ENCODE assay signal across 8 cellular contexts in the genomic region with DNA sequence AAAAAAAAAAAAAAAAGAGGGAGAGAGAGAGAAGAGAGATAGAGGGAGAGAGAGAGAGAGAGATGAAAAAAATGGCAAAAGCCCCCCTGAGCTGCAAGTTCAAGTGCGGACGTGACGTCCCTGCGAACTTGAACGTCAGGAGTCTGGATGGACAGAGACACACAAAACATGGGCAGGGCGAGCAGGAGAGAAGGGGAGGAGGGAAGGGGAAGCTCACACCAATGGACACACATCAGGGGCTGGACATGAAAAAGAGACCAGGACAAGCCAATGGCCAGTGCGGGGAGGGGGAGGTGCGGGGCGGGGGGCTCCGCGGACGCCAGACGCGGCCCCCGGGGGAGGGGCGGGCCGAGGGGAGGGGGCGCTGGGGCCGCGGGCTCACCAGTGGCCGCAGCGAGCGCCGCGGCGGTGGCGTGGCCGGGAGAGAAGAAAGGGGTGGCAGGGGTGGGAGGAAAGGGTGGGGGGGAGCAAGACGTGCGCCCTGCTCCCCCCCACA. TPM values are rescaled to one million over a fixed set of nuclear protein-coding genes. Genes with fewer than 3 reads are reported as not detected.
DNase-seq lines count a peak whose midpoint lies in the region; ATAC-seq, FAIRE-seq and TF ChIP-seq lines count a peak whose summit lies in the region.

A gene (minus strand): TSS at position 159 of the 496 bp plus-strand sequence. CDS start 384 bp downstream, outside the sequence.

- FAIRE-seq in small intestine (lab: Jason Lieb, UNC) = no peak

- H3K36me3 ChIP-seq in ES-I3 (ENCODE audit: insufficient read depth, low read length) (no peaks in the 10 kb centered on the region), small intestine (ENCODE audit: control insufficient read depth in 2 of 2, insufficient read depth in 2 of 2, low read length in 2 of 2) (no peaks in the 10 kb centered on the region)

- H3K27me3 Mint-ChIP-seq in brain = peaks cover 33% of the 10 kb centered on the region

- peak within 1 kb of the TSS; percentile 92 to 100 (median 97) for H3K4me3 Mint-ChIP-seq in brain

- peak in 71 of 76 experiments; percentile 8 to 78 (median 54) for DNase-seq in HUDEP-2 (lab: John Stamatoyannopoulos, UW; ENCODE audit: unreplicated experiment in 76 of 76)
- peak; percentile 84 for DNase-seq in NOMO-1 treated with DMSO at 0.1 percent for 48 hours (lab: John Stamatoyannopoulos, UW; ENCODE audit: unreplicated experiment)
- DNase-seq in small intestine = peak; percentile 80
- DNase-seq in activated CD4-positive, CD25-positive, alpha-beta regulatory T cell (lab: John Stamatoyannopoulos, UW) = no peak

- H3K4me3 ChIP-seq in iPS-18c (ENCODE audit: insufficient read depth, low read depth, low read length) (peak within 1 kb of the TSS; percentile 84), small intestine (ENCODE audit: low read depth in 1 of 2, low read length in 2 of 2) (peak within 1 kb of the TSS; percentile 62 to 74)

- peaks cover 34% of the 10 kb centered on the region for H3K4me1 Mint-ChIP-seq in brain

- H3K4me1 ChIP-seq in ES-I3 (ENCODE audit: insufficient read depth, low read length) (no peaks in the 10 kb centered on the region), small intestine (ENCODE audit: control insufficient read depth in 2 of 2, insufficient read depth in 1 of 2, low read depth in 1 of 2, low read length in 1 of 2) (peaks cover 0 to 4% of the 10 kb centered on the region in 2 donors)

- H3K27ac Mint-ChIP-seq in brain = peak within 1 kb of the TSS; percentile 47 to 100 (median 97)

- H3K9me3 Mint-ChIP-seq in brain = no peaks in the 10 kb centered on the region

- H3K27me3 ChIP-seq in small intestine (ENCODE audit: control insufficient read depth in 2 of 2, insufficient read depth in 2 of 2, low read length in 2 of 2) = peaks cover 0 to 16% of the 10 kb centered on the region in 2 donors

- H3K27ac ChIP-seq in small intestine (ENCODE audit: low read depth in 1 of 2, low read length in 1 of 2) = peak within 1 kb of the TSS; percentile 74 to 79

- 0 to 2% (median 2%) methylated on average over 8 to 26 of the region's 30 CpGs for WGBS in small intestine, 3 donors

- ATAC-seq in HG03159 (IDR thresholded peaks at IDR 0.05; ENCODE audit: unreplicated experiment) = no peak

- no peak for TF ChIP-seq CTCF in brain (conservative IDR thresholded peaks at IDR 0.05)

- no peaks in the 10 kb centered on the region for H3K36me3 Mint-ChIP-seq in brain

- H3K9ac ChIP-seq in ES-I3 (ENCODE audit: low read depth, low read length) = peak within 1 kb of the TSS; percentile 97

- H3K9me3 ChIP-seq in ES-I3 (ENCODE audit: control insufficient read depth, insufficient read depth, low read length) = no peaks in the 10 kb centered on the region
- no peaks in the 10 kb centered on the region for H3K9me3 ChIP-seq in iPS-18c (ENCODE audit: control insufficient read depth, insufficient read depth, low read length)
- H3K9me3 ChIP-seq in small intestine (ENCODE audit: control insufficient read depth, low read depth) = no peaks in the 10 kb centered on the region

RNA-seq across cellular contexts. Expression of the gene that starts here (rescaled TPM):
- 22.7 TPM for polyA plus RNA-seq in brain (ENCODE audit: insufficient read depth, low read depth, low replicate concordance)
- polyA plus RNA-seq in small intestine = 10 to 100 TPM in 2 of 3 donors, 1 to 10 TPM in 1; 2.2 to 17.2 (median 10.7) TPM

Comparison
In these comparisons a context has a peak if more than half of its experiments do, and no peak if none do; other contexts are left out.
1. DNase-seq: peak in HUDEP-2 (71 of 76), NOMO-1 treated with DMSO at 0.1 percent for 48 hours (single experiment) and small intestine (single experiment); none in activated CD4-positive, CD25-positive, alpha-beta regulatory T cell (0 of 4).